8 cellular contexts compared by ENCODE assay signal in the genomic region with DNA sequence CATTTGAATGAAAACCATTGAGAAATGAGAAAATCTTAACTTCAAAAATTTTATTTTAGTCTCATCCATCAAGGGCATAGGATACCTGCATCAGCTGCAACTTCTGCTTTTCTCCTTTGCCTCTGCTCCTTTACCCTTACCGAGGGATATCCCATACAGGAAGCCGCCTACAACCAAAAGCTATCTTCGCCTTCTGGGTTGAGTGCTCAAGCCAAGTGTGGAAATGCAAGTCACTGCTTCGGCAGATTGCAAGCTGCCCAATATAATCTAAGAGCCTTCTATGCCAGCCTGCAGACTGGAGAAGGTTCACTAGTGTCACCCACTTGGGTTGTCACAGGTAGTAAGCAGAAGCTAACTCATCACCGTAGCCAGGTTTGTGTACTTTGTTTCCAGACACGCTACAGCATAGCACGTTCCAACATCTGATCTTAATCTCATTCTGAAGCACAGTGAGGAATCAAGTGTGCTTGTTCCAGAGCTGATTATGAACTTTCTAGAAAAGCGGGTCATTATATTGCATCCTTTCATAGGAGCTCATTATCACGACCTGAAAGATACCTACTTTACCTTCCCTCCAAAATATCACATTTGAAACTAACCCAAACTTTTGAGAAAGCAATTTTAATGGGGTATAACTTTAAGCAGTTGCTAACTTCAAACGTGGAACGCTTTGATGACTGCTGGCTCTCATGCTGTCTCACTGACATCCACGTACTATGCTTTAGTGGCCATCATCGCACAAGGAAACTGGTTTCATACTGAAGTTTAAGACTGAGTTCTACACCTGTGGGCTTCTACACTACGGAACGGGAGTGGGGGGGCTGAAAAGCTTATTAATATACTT. TPM values are rescaled to one million over a fixed set of nuclear protein-coding genes. Genes with fewer than 3 reads are reported as not detected.
DNase-seq lines count a peak whose midpoint lies in the region; ATAC-seq and TF ChIP-seq lines count a peak whose summit lies in the region.

No MANE protein-coding gene starts in this region.

- TF ChIP-seq CTCF in epithelial cell of esophagus (IDR thresholded peaks at IDR 0.05; ENCODE audit: insufficient read depth, low read depth, low read length, missing control alignments) = no peak

- intact Hi-C loops in posterior vena cava (cut with DNase I) = loop anchor here (5.0 to 10.0 kb wide), 2 partner anchors 101 to 898 kb away; partner anchors contain the start of gene TRIM47 (in 1 of the 2)

- H3K4me1 Mint-ChIP-seq in T-helper 1 cell treated with Interleukin-12 subunit alpha and Interleukin-12 subunit beta and Interleukin-4 antibody, amounts not matched to agents 30 μg/mL and 1 μg/mL, for 36 hours (ENCODE audit: low read depth) = peaks cover 41% of the 10 kb centered on the region

- peak overlapping the region; percentile 87 for H3K4me3 ChIP-seq in epithelial cell of esophagus (ENCODE audit: low read length)

- ATAC-seq in GM21825 (IDR thresholded peaks at IDR 0.05; ENCODE audit: unreplicated experiment) = no peak

- DNase-seq in NCI-H510A treated with DMSO at 0.1 percent for 48 hours (lab: John Stamatoyannopoulos, UW) = peak; percentile 19
- no peak for DNase-seq in NCI-H510A (lab: John Stamatoyannopoulos, UW)
- DNase-seq in epithelial cell of esophagus (ENCODE audit: low read depth) = no peak
- DNase-seq in posterior vena cava (ENCODE audit: low spot score) = peak; percentile 30
- no peak for DNase-seq in HPDE6-E6E7 (ENCODE audit: extremely low spot score)
- no peak for DNase-seq in AG20443 (ENCODE audit: low spot score)

- H3K27ac Mint-ChIP-seq in T-helper 1 cell treated with Interleukin-12 subunit alpha and Interleukin-12 subunit beta and Interleukin-4 antibody, amounts not matched to agents 30 μg/mL and 1 μg/mL, for 36 hours = peak overlapping the region; percentile 87

- H3K4me3 Mint-ChIP-seq in T-helper 1 cell treated with Interleukin-12 subunit alpha and Interleukin-12 subunit beta and Interleukin-4 antibody, amounts not matched to agents 30 μg/mL and 1 μg/mL, for 36 hours = peak overlapping the region; percentile 96

- H3K27me3 Mint-ChIP-seq in T-helper 1 cell treated with Interleukin-12 subunit alpha and Interleukin-12 subunit beta and Interleukin-4 antibody, amounts not matched to agents 30 μg/mL and 1 μg/mL, for 36 hours (ENCODE audit: low read depth) = no peaks in the 10 kb centered on the region

- peaks cover 32% of the 10 kb centered on the region for H3K36me3 Mint-ChIP-seq in T-helper 1 cell treated with Interleukin-12 subunit alpha and Interleukin-12 subunit beta and Interleukin-4 antibody, amounts not matched to agents 30 μg/mL and 1 μg/mL, for 36 hours (ENCODE audit: low read depth)

- H3K9me3 Mint-ChIP-seq in T-helper 1 cell treated with Interleukin-12 subunit alpha and Interleukin-12 subunit beta and Interleukin-4 antibody, amounts not matched to agents 30 μg/mL and 1 μg/mL, for 36 hours = no peaks in the 10 kb centered on the region

RNA-seq across cellular contexts. Expression of gene UNK, which starts 8.0 kb away (rescaled TPM):
- total RNA-seq in posterior vena cava = 10 to 100 TPM; 23.3 to 32.9 TPM

RNA-seq across cellular contexts. Expression of gene GALK1, which starts 11.6 kb away (rescaled TPM):
- total RNA-seq in posterior vena cava = 10 to 100 TPM; 21.0 to 27.6 TPM

RNA-seq across cellular contexts. Expression of gene ITGB4, which starts 55.4 kb away (rescaled TPM):
- 10 to 100 TPM; 39.4 to 46.6 TPM for total RNA-seq in posterior vena cava

Comparison
In these comparisons a context has a peak if more than half of its experiments do, and no peak if none do; other contexts are left out.
1. DNase-seq: peak in NCI-H510A treated with DMSO at 0.1 percent for 48 hours (single experiment) and posterior vena cava (single experiment); none in NCI-H510A (single experiment), epithelial cell of esophagus (single experiment), HPDE6-E6E7 (single experiment) and AG20443 (single experiment).